33 cellular contexts compared by ENCODE assay signal in genomic region chr4:145453163-145453520, GRCh38. TPM values are rescaled to one million over a fixed set of nuclear protein-coding genes. Genes with fewer than 3 reads are reported as not detected.
"Had no signal": no experiment of that assay in that cellular context is flagged by ENCODE, and none has a peak within 500 bp of the region (broad histone marks: within the 10 kb centered on the region; RNA-seq: fewer than 3 reads in every experiment).

No MANE protein-coding gene starts in this region.

- H3K27me3 ChIP-seq: adrenal gland, body of pancreas, breast epithelium, Peyer's patch had no signal

- H3K4me3 ChIP-seq: adrenal gland, body of pancreas, breast epithelium, Peyer's patch had no signal

- H3K4me1 ChIP-seq: adrenal gland, body of pancreas, breast epithelium, Peyer's patch had no signal

- H3K36me3 ChIP-seq: adrenal gland, breast epithelium, Peyer's patch had no signal

- DNase-seq: activated B cell treated with CpG ODN at 0.5 μM for 24 hours; activated CD4-positive, alpha-beta memory T cell treated with anti-CD3 and anti-CD28 coated beads for 36 hours; activated CD4-positive, alpha-beta T cell treated with anti-CD3 and anti-CD28 coated beads for 4 hours; activated CD4-positive, alpha-beta T cell treated with anti-CD3 and anti-CD28 coated beads, Interleukin-2, amount 50 U/mL, for 1 hour; activated CD4-positive, CD25-positive, alpha-beta regulatory T cell treated with anti-CD3 and anti-CD28 coated beads, Interleukin-2, amount 50 U/mL, for 72 hours; activated CD8-positive, alpha-beta memory T cell treated with anti-CD3 and anti-CD28 coated beads, Interleukin-2, amount 50 U/mL, for 4 hours; activated gamma-delta T cell treated with Interleukin-2 at 50 U/mL for 16 hours; activated naive CD4-positive, alpha-beta T cell treated with anti-CD3 and anti-CD28 coated beads for 36 hours; activated T-cell treated with anti-CD3 and anti-CD28 coated beads for 4 hours; activated T-cell treated with anti-CD3 and anti-CD28 coated beads, Interleukin-2, amount 50 U/mL, for 4 hours; adrenal gland; body of pancreas; KBM-7; MM.1S; MV-4-11; NCI-H1092; NCI-H1436 treated with DMSO at 0.1 percent for 48 hours; NCI-H1694 treated with DMSO at 0.1 percent for 48 hours; NCI-H2029; NCI-H2107; NCI-H226; NCI-H524 treated with DMSO at 0.1 percent for 48 hours; Peyer's patch; RPMI8226; SIG-M5; T-cell; T-helper 2 cell; T-helper 9 cell had no signal

- H3K9me3 ChIP-seq: adrenal gland, Peyer's patch had no signal

- ATAC-seq: activated naive CD4-positive, alpha-beta T cell treated with anti-CD3 and anti-CD28 coated beads, Interleukin-2, amount 50 U/mL, for 72 hours; activated T-cell treated with anti-CD3 and anti-CD28 coated beads, Interleukin-2, amount 50 U/mL, for 4 hours; body of pancreas; Right ventricle myocardium inferior; T-cell had no signal

- FAIRE-seq: astrocyte had no signal

- H3K27ac ChIP-seq: adrenal gland, body of pancreas, breast epithelium, Peyer's patch, VCaP had no signal

RNA-seq across cellular contexts. Expression of gene SMAD1, which starts 28.5 kb away (rescaled TPM):
- total RNA-seq: activated B cell treated with CpG ODN at 0.5 μM for 24 hours had no signal
